ENCODE assay signal across 8 cellular contexts in the genomic region with DNA sequence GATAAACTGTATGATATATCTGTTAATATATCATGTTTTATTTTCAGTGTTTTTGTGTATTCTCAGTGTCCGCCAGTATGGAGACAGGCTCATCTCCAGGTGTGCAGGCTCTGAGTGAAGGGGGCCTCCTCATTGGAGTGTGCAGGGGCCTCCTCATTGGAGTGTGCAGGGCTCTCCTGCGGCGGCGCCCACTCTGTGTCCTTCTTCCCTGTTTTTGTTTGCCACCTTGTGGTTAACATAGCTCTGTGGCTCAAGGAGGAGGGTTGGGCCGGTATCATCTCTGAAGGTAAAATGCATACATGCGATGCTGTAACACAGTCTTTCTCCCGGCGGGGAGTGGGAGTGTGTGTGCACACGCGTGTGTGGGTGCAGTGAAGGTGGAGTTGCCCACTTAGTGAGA.
A peak's percentile ranks its signal among the peaks of the same experiment; 100 is the strongest.
DNase-seq lines count a peak whose midpoint lies in the region; TF ChIP-seq lines count a peak whose summit lies in the region.

No MANE protein-coding gene starts in this region.

- H3K4me3 ChIP-seq in HUES48 (ENCODE audit: low read depth, low read length) (peak overlapping the region; percentile 65), ascending aorta (no peak overlapping the region), stomach (no peak overlapping the region)

- peaks cover 24% of the 10 kb centered on the region for H3K4me1 ChIP-seq in HUES48 (ENCODE audit: control insufficient read depth, insufficient read depth, low read length)
- peaks cover 15 to 28% of the 10 kb centered on the region in 2 donors for H3K4me1 ChIP-seq in ascending aorta
- H3K4me1 ChIP-seq in stomach: peaks cover 0 to 62% (median 38%) of the 10 kb centered on the region in 4 donors

- H3K36me3 ChIP-seq in HUES48 (ENCODE audit: control insufficient read depth, insufficient read depth, low read length): no peaks in the 10 kb centered on the region
- H3K36me3 ChIP-seq in ascending aorta: no peaks in the 10 kb centered on the region
- no peaks in the 10 kb centered on the region for H3K36me3 ChIP-seq in stomach

- intact Hi-C loops in ascending aorta (cut with DNase I): no loop called here
- intact Hi-C loops in stomach (cut with DNase I; ENCODE audit: low total_unique reads): no loop called here

- DNase-seq in ascending aorta (ENCODE audit: low spot score in 2 of 2) (no peak), islet precursor cell (peak; percentile 79), stomach (no peak), T-helper 2 cell (no peak), GM03348 (ENCODE audit: low spot score) (no peak), amniotic stem cell (lab: John Stamatoyannopoulos, UW) (no peak)
- no peak for DNase-seq in stimulated activated CD4-positive, alpha-beta T cell treated with anti-CD3 and anti-CD28 coated beads, Interleukin-12 subunit alpha, Interleukin-12 subunit beta, amount 100 ng/mL, for 4 hours

- 86 to 93% (median 88%) methylated on average over 10 of the region's 10 CpGs for WGBS in stomach, 5 donors

- TF ChIP-seq CTCF in ascending aorta (IDR thresholded peaks at IDR 0.05) (no peak), stomach (IDR thresholded peaks at IDR 0.05) (no peak)

- no peak overlapping the region for H3K9ac ChIP-seq in HUES48 (ENCODE audit: low read depth, low read length)

- TF ChIP-seq POLR2A in stomach (IDR thresholded peaks at IDR 0.05): no peak

- H3K9me3 ChIP-seq in HUES48 (ENCODE audit: control insufficient read depth, insufficient read depth, low read length) (no peaks in the 10 kb centered on the region), ascending aorta (no peaks in the 10 kb centered on the region), stomach (no peaks in the 10 kb centered on the region)

- TF ChIP-seq EP300 in stomach (IDR thresholded peaks at IDR 0.05): no peak

- peaks cover 6% of the 10 kb centered on the region; the same call in 1 of the 2 replicates for H3K27me3 ChIP-seq in HUES48 (ENCODE audit: control insufficient read depth, insufficient read depth, low read length)
- H3K27me3 ChIP-seq in ascending aorta: no peaks in the 10 kb centered on the region
- no peaks in the 10 kb centered on the region for H3K27me3 ChIP-seq in stomach

- H3K27ac ChIP-seq in HUES48 (ENCODE audit: low read depth, low read length): peak overlapping the region; percentile 89
- H3K27ac ChIP-seq in ascending aorta: peak overlapping the region; percentile 88 to 89
- peak overlapping the region in 3 of 5 donors; percentile 61 to 77 (median 71) for H3K27ac ChIP-seq in stomach
